Comparison of ENCODE assay signal across 16 cellular contexts in the genomic region with DNA sequence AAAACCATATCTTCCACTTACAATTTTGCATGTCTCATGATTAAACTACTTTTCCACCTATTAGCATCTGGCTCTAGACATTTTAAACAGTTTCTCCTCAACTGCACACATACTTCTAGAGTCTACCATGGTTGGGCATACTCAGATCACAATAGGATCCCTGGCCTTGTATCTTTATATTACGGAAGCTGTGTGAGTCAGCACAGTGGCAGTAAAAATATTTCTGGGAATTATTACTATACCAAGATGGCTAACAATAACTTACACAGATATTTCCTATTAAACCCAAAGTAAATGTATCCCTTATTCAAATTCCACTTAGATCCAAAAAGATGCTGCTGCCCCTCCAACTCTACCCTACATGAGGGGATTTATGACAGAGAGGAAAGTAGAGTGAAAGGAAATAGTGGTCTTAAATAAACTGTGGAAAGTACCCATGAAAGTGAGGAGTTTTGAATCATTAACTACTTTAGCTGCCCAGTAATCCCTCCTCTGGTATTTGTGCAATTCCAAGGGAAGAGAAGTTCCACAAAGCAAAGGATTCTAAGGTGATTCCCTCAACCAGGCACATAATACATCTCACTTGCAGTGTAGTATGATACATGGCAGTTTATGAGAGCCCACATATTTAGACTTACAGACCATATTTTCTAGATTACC. TPM values are rescaled to one million over a fixed set of nuclear protein-coding genes. Genes with fewer than 3 reads are reported as not detected.
DNase-seq lines count a peak whose midpoint lies in the region; FAIRE-seq and TF ChIP-seq lines count a peak whose summit lies in the region.
"Had no signal": no experiment of that assay in that cellular context is flagged by ENCODE, and none has a peak within 500 bp of the region (broad histone marks: within the 10 kb centered on the region; RNA-seq: fewer than 3 reads in every experiment).

No MANE protein-coding gene starts in this region.

- H3K27me3 ChIP-seq in astrocyte (ENCODE audit: insufficient read depth, low read length) (no peaks in the 10 kb centered on the region), mesenchymal stem cell (ENCODE audit: control insufficient read depth in 1 of 2, insufficient read depth in 1 of 2, low read length in 2 of 2) (no peaks in the 10 kb centered on the region), mesendoderm (ENCODE audit: insufficient read depth, low read length, poor library complexity) (no peaks in the 10 kb centered on the region)
- H3K27me3 ChIP-seq in effector memory CD4-positive, alpha-beta T cell (replicated peaks; ENCODE audit: control insufficient read depth, insufficient read depth, low read length, poor library complexity, severe bottlenecking): no peaks in the 10 kb centered on the region

- H4K91ac ChIP-seq in mesenchymal stem cell (ENCODE audit: low read length): no peak overlapping the region

- H3K23ac ChIP-seq in mesenchymal stem cell (ENCODE audit: low read length in 2 of 2) (no peak overlapping the region), mesendoderm (ENCODE audit: low read length) (no peak overlapping the region)

- H3K9me3 Mint-ChIP-seq in astrocyte (ENCODE audit: unreplicated experiment): peaks cover 2% of the 10 kb centered on the region
- H3K9me3 Mint-ChIP-seq: CD4-positive, alpha-beta T cell had no signal

- H3K27ac ChIP-seq in astrocyte (ENCODE audit: low read depth, low read length) (no peak overlapping the region), mesenchymal stem cell (ENCODE audit: low read length, poor library complexity, severe bottlenecking) (peak overlapping the region; percentile 98), mesendoderm (ENCODE audit: low read depth, low read length) (no peak overlapping the region)
- no peak overlapping the region for H3K27ac ChIP-seq in effector memory CD4-positive, alpha-beta T cell (ENCODE audit: insufficient read depth, low read length, poor library complexity, severe bottlenecking)

- H3K9me3 ChIP-seq in astrocyte (ENCODE audit: insufficient read depth, low read depth, low read length) (no peaks in the 10 kb centered on the region), mesenchymal stem cell (ENCODE audit: control insufficient read depth, low read length) (peaks cover 4% of the 10 kb centered on the region)
- no peaks in the 10 kb centered on the region for H3K9me3 ChIP-seq in effector memory CD4-positive, alpha-beta T cell (ENCODE audit: control insufficient read depth, low read length)

- H4K8ac ChIP-seq in mesenchymal stem cell (ENCODE audit: low read length): no peak overlapping the region
- no peak overlapping the region for H4K8ac ChIP-seq in mesendoderm (ENCODE audit: low read depth, low read length)

- H3K4me1 Mint-ChIP-seq in astrocyte (ENCODE audit: low read depth, unreplicated experiment): no peaks in the 10 kb centered on the region
- H3K4me1 Mint-ChIP-seq: B cell, GM23338, H9 had no signal

- in situ Hi-C loops in Caki2 (cut with HindIII; ENCODE audit: low pct_unique_long_range_greater_than_20kb, low sequenced_read_pairs): no loop called here

- no peaks in the 10 kb centered on the region for H3K79me2 ChIP-seq in astrocyte (ENCODE audit: insufficient read depth, low read length)
- H3K79me2 ChIP-seq in mesendoderm (ENCODE audit: control insufficient read depth, insufficient read depth, low read length): no peaks in the 10 kb centered on the region

- H3K4me1 ChIP-seq in astrocyte (ENCODE audit: insufficient read depth, low read length): no peaks in the 10 kb centered on the region
- no peaks in the 10 kb centered on the region for H3K4me1 ChIP-seq in mesenchymal stem cell (ENCODE audit: control insufficient read depth, insufficient read depth, low read depth, low read length)
- H3K4me1 ChIP-seq in effector memory CD4-positive, alpha-beta T cell (ENCODE audit: control insufficient read depth, insufficient read depth, low read length, poor library complexity, severe bottlenecking): no peaks in the 10 kb centered on the region
- H3K4me1 ChIP-seq in mesendoderm (ENCODE audit: control insufficient read depth, low read depth, low read length): no peaks in the 10 kb centered on the region

- no CpG with 5 or more reads among the region's 1 CpG for WGBS in mesenchymal stem cell
- no CpG with 5 or more reads among the region's 1 CpG for WGBS in mesendoderm (ENCODE audit: extremely low coverage, insufficient coverage, low lambda C conversion rate)

- H3K4me2 ChIP-seq in astrocyte (ENCODE audit: low read length): no peak overlapping the region
- no peak overlapping the region for H3K4me2 ChIP-seq in mesenchymal stem cell (ENCODE audit: low read length, poor library complexity, severe bottlenecking)
- no peak overlapping the region for H3K4me2 ChIP-seq in mesendoderm (ENCODE audit: low read length)
- H3K4me2 ChIP-seq: GM23338 had no signal

- H3K4me3 ChIP-seq in astrocyte (ENCODE audit: insufficient read depth, low read depth, low read length) (no peak overlapping the region), mesenchymal stem cell (ENCODE audit: insufficient read depth in 1 of 2, low read depth in 1 of 2, low read length in 2 of 2) (no peak overlapping the region), mesendoderm (ENCODE audit: low read length) (no peak overlapping the region)
- no peak overlapping the region for H3K4me3 ChIP-seq in effector memory CD4-positive, alpha-beta T cell (ENCODE audit: insufficient read depth, low read depth, low read length, poor library complexity, severe bottlenecking)
- H3K4me3 ChIP-seq: GM23338 had no signal

- H3K4me3 Mint-ChIP-seq in astrocyte (ENCODE audit: unreplicated experiment): no peak overlapping the region
- H3K4me3 Mint-ChIP-seq: B cell; CD4-positive, alpha-beta T cell; GM23338; H9 had no signal

- no peaks in the 10 kb centered on the region for H3K79me1 ChIP-seq in mesenchymal stem cell (replicated peaks; ENCODE audit: low read length, poor library complexity, severe bottlenecking)
- H3K79me1 ChIP-seq in mesendoderm (ENCODE audit: low read length): no peaks in the 10 kb centered on the region

- no peak for TF ChIP-seq CTCF in astrocyte (IDR thresholded peaks at IDR 0.05; ENCODE audit: insufficient read depth, low read depth, low read length)

- no peak overlapping the region for H2AK5ac ChIP-seq in mesenchymal stem cell (ENCODE audit: low read length, severe bottlenecking)
- H2AK5ac ChIP-seq in mesendoderm (ENCODE audit: low read length): no peak overlapping the region

- H2BK120ac ChIP-seq in mesenchymal stem cell (ENCODE audit: low read depth, low read length): no peak overlapping the region
- H2BK120ac ChIP-seq in mesendoderm (ENCODE audit: low read depth, low read length): no peak overlapping the region

- DNase-seq in Caki2 (ENCODE audit: low read depth) (peak; percentile 29), astrocyte (ENCODE audit: low read depth) (no peak), glomerular visceral epithelial cell (ENCODE audit: extremely low spot score) (peak; percentile 47), mesenchymal stem cell (no peak), cortex of kidney (lab: John Stamatoyannopoulos, UW) (no peak), mesendoderm (no peak), DMS114 treated with DMSO at 0.1 percent for 48 hours (lab: John Stamatoyannopoulos, UW; ENCODE audit: unreplicated experiment) (no peak)
- no peak for DNase-seq in effector memory CD4-positive, alpha-beta T cell
- DNase-seq: C1 segment of cervical spinal cord; CD4-positive, alpha-beta T cell; DMS153; DND-41; H9; IMR-90 had no signal

- H3K18ac ChIP-seq in mesenchymal stem cell (ENCODE audit: low read depth in 1 of 2, low read length in 2 of 2): no peak overlapping the region
- H3K18ac ChIP-seq in mesendoderm (ENCODE audit: low read length): no peak overlapping the region

- H4K5ac ChIP-seq in mesendoderm (ENCODE audit: low read length): no peak overlapping the region

- no peaks in the 10 kb centered on the region for H3K27me3 Mint-ChIP-seq in astrocyte (ENCODE audit: low read depth, unreplicated experiment)
- H3K27me3 Mint-ChIP-seq: CD4-positive, alpha-beta T cell had no signal

- H3K36me3 Mint-ChIP-seq in astrocyte (ENCODE audit: low read depth, unreplicated experiment): no peaks in the 10 kb centered on the region

- no peak overlapping the region for H3K14ac ChIP-seq in mesenchymal stem cell (ENCODE audit: low read length in 2 of 2)

- no peak overlapping the region for H2AFZ ChIP-seq in astrocyte (ENCODE audit: low read depth, low read length)
- H2AFZ ChIP-seq in mesenchymal stem cell (ENCODE audit: low read depth, low read length): no peak overlapping the region
- H2AFZ ChIP-seq: GM23338 had no signal

- H3K9ac ChIP-seq in astrocyte (ENCODE audit: low read length) (no peak overlapping the region), mesenchymal stem cell (ENCODE audit: low read length) (no peak overlapping the region), mesendoderm (ENCODE audit: low read length) (no peak overlapping the region)

- H2BK5ac ChIP-seq in mesenchymal stem cell (ENCODE audit: low read depth, low read length, poor library complexity, severe bottlenecking) (no peak overlapping the region), mesendoderm (ENCODE audit: low read length) (no peak overlapping the region)

- FAIRE-seq in astrocyte (lab: Jason Lieb, UNC): no peak

- peak overlapping the region; percentile 69 for H3K27ac Mint-ChIP-seq in astrocyte (ENCODE audit: unreplicated experiment)
- H3K27ac Mint-ChIP-seq: B cell; CD4-positive, alpha-beta T cell; GM23338; H9 had no signal

- no peak overlapping the region for H2BK12ac ChIP-seq in mesenchymal stem cell (ENCODE audit: low read length in 2 of 2)

- H2BK15ac ChIP-seq in mesenchymal stem cell (ENCODE audit: low read depth, poor library complexity, severe bottlenecking) (no peak overlapping the region), mesendoderm (replicated peaks; ENCODE audit: low read depth) (no peak overlapping the region)

- H4K20me1 ChIP-seq in astrocyte (ENCODE audit: insufficient read depth, low read length): no peaks in the 10 kb centered on the region

- H3K56ac ChIP-seq in mesendoderm (ENCODE audit: low read length): no peak overlapping the region

- no peaks in the 10 kb centered on the region for H3K36me3 ChIP-seq in astrocyte (ENCODE audit: insufficient read depth, low read length)
- no peaks in the 10 kb centered on the region for H3K36me3 ChIP-seq in mesenchymal stem cell (ENCODE audit: control insufficient read depth in 1 of 2, insufficient read depth in 2 of 2, low read depth in 1 of 2, low read length in 2 of 2)
- H3K36me3 ChIP-seq in effector memory CD4-positive, alpha-beta T cell (ENCODE audit: control insufficient read depth, insufficient read depth, low read length): no peaks in the 10 kb centered on the region
- H3K36me3 ChIP-seq in mesendoderm (ENCODE audit: control insufficient read depth, insufficient read depth, low read length): no peaks in the 10 kb centered on the region

- H3K4ac ChIP-seq in mesenchymal stem cell (ENCODE audit: low read depth in 1 of 2, low read length in 2 of 2): no peak overlapping the region
- no peak overlapping the region for H3K4ac ChIP-seq in mesendoderm (ENCODE audit: low read depth, low read length)

RNA-seq across cellular contexts. Expression of a gene that starts 14.0 kb away (rescaled TPM):
- 35.7 and 38.7 TPM in 2 replicates for total RNA-seq in Caki2 (2014; rRNA removed; shearing (Covaris generic); ENCODE audit: low replicate concordance)
- total RNA-seq in astrocyte: 58.4 and 68.3 TPM in 2 replicates
- 40.5 TPM for polyA plus RNA-seq in mesenchymal stem cell (2013, experiment 1 of 2)
- 41.1 TPM for polyA plus RNA-seq in mesenchymal stem cell (2013, experiment 2 of 2)
- 112 TPM for polyA plus RNA-seq in mesendoderm (2013, experiment 1 of 2)
- polyA plus RNA-seq in mesendoderm (2013, experiment 2 of 2): 113 TPM

Comparison
In these comparisons a context has a peak if more than half of its experiments do, and no peak if none do; other contexts are left out.
1. DNase-seq: peak in Caki2 (single experiment) and glomerular visceral epithelial cell (single experiment); none in astrocyte (single experiment), mesenchymal stem cell (single experiment), cortex of kidney (single experiment), effector memory CD4-positive, alpha-beta T cell (0 of 3), mesendoderm (single experiment) and DMS114 treated with DMSO at 0.1 percent for 48 hours (single experiment).